Comparison of ENCODE assay signal across 9 cellular contexts in the genomic region with DNA sequence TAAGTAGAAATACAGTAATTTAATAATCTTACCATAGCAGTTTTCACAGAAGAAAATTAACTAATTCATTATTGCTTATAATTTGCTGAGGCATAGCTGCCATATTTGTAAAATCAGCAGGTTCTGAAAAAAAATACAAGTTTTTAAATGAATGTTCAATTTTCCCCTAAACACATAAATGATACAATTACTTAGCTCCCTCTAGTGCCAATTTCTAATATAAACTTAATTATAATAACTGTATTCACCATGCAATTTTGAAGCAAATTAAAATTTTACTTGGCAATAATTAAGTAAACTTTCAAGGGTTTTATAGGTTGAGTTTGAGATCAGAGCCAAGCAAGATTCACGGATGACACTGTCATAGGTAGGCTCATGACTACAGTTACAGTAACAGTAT.
DNase-seq lines count a peak whose midpoint lies in the region; ATAC-seq, FAIRE-seq and TF ChIP-seq lines count a peak whose summit lies in the region.
"Had no signal": no experiment of that assay in that cellular context is flagged by ENCODE, and none has a peak within 500 bp of the region (broad histone marks: within the 10 kb centered on the region; RNA-seq: fewer than 3 reads in every experiment).

No MANE protein-coding gene starts in this region.

- H3K36me3 ChIP-seq in stomach = no peaks in the 10 kb centered on the region

- H3K4me3 ChIP-seq in fibroblast of villous mesenchyme (ENCODE audit: low read depth, low read length) (no peak overlapping the region), stomach (no peak overlapping the region)

- no peaks in the 10 kb centered on the region for H3K36me3 Mint-ChIP-seq in HFFc6 (ENCODE audit: low read depth)
- H3K36me3 Mint-ChIP-seq in activated naive CD4-positive, alpha-beta T cell treated with anti-CD3 and anti-CD28 coated beads, Interleukin-2, amount 10 ng/mL, durations not matched to agents 7 days and 5 days = no peaks in the 10 kb centered on the region

- H3K4me3 Mint-ChIP-seq in HFFc6 = no peak overlapping the region
- no peak overlapping the region for H3K4me3 Mint-ChIP-seq in activated naive CD4-positive, alpha-beta T cell treated with anti-CD3 and anti-CD28 coated beads, Interleukin-2, amount 10 ng/mL, durations not matched to agents 7 days and 5 days

- peak; percentile 75 for FAIRE-seq in RCC 7860 (lab: Jason Lieb, UNC)

- no peaks in the 10 kb centered on the region for H3K27me3 ChIP-seq in stomach

- no peaks in the 10 kb centered on the region for H3K4me1 ChIP-seq in stomach

- no peaks in the 10 kb centered on the region for H3K9me3 ChIP-seq in stomach

- peaks cover 8% of the 10 kb centered on the region; the same call in 1 of the 2 replicates for H3K4me1 Mint-ChIP-seq in HFFc6 (ENCODE audit: low read depth)
- H3K4me1 Mint-ChIP-seq in activated naive CD4-positive, alpha-beta T cell treated with anti-CD3 and anti-CD28 coated beads, Interleukin-2, amount 10 ng/mL, durations not matched to agents 7 days and 5 days = no peaks in the 10 kb centered on the region

- intact Hi-C loops in stomach (cut with DNase I; ENCODE audit: low total_unique reads) = no loop called here

- peaks cover 1% of the 10 kb centered on the region; the same call in 1 of the 2 replicates for H3K27me3 Mint-ChIP-seq in HFFc6 (ENCODE audit: insufficient read depth)
- H3K27me3 Mint-ChIP-seq in activated naive CD4-positive, alpha-beta T cell treated with anti-CD3 and anti-CD28 coated beads, Interleukin-2, amount 10 ng/mL, durations not matched to agents 7 days and 5 days = no peaks in the 10 kb centered on the region

- no peak for TF ChIP-seq POLR2A in stomach (IDR thresholded peaks at IDR 0.05)

- no peak overlapping the region for H3K27ac Mint-ChIP-seq in HFFc6
- no peak overlapping the region for H3K27ac Mint-ChIP-seq in activated naive CD4-positive, alpha-beta T cell treated with anti-CD3 and anti-CD28 coated beads, Interleukin-2, amount 10 ng/mL, durations not matched to agents 7 days and 5 days

- CTCF ChIA-PET in activated naive CD4-positive, alpha-beta T cell treated with anti-CD3 and anti-CD28 coated beads, Interleukin-2, amount 10 ng/mL, durations not matched to agents 7 days and 5 days (lab: Charles Lee) = no interaction called here

- ATAC-seq in GM19452 (IDR thresholded peaks at IDR 0.05; ENCODE audit: unreplicated experiment) = no peak
- ATAC-seq: left colon had no signal

- DNase-seq in AG20443 (ENCODE audit: low spot score) (peak; percentile 7), HFFc6 (no peak), RCC 7860 (ENCODE audit: low spot score) (peak; percentile 14), fibroblast of villous mesenchyme (ENCODE audit: low read depth) (peak; percentile 13), stomach (no peak)
- no peak for DNase-seq in activated naive CD4-positive, alpha-beta T cell treated with anti-CD3 and anti-CD28 coated beads, Interleukin-2, amount 10 ng/mL, durations not matched to agents 7 days and 5 days
- DNase-seq in stimulated activated CD4-positive, alpha-beta T cell treated with anti-CD3 and anti-CD28 coated beads, Interleukin-15, amount 100 ng/mL, for 24 hours = no peak
- DNase-seq: left colon had no signal

- H3K9me3 Mint-ChIP-seq in HFFc6 = no peaks in the 10 kb centered on the region
- no peaks in the 10 kb centered on the region for H3K9me3 Mint-ChIP-seq in activated naive CD4-positive, alpha-beta T cell treated with anti-CD3 and anti-CD28 coated beads, Interleukin-2, amount 10 ng/mL, durations not matched to agents 7 days and 5 days

- H3K27ac ChIP-seq in stomach = no peak overlapping the region

- no peak for TF ChIP-seq EP300 in stomach (IDR thresholded peaks at IDR 0.05)

- TF ChIP-seq CTCF in HFFc6 (IDR thresholded peaks at IDR 0.05) = peak; percentile 73
- peak; percentile 22 for TF ChIP-seq CTCF in fibroblast of villous mesenchyme (IDR thresholded peaks at IDR 0.05; ENCODE audit: insufficient read depth, low read depth, low read length)
- TF ChIP-seq CTCF in stomach (IDR thresholded peaks at IDR 0.05) = peak in 1 of 7 experiments; percentile 15

- 45 to 61% (median 50%) methylated on average over 1 of the region's 1 CpG for WGBS in stomach, 5 donors

Comparison
In these comparisons a context has a peak if more than half of its experiments do, and no peak if none do; other contexts are left out.
1. DNase-seq: peak in AG20443 (single experiment), RCC 7860 (single experiment) and fibroblast of villous mesenchyme (single experiment); none in HFFc6 (single experiment), activated naive CD4-positive, alpha-beta T cell treated with anti-CD3 and anti-CD28 coated beads, Interleukin-2, amount 10 ng/mL, durations not matched to agents 7 days and 5 days (single experiment), stimulated activated CD4-positive, alpha-beta T cell treated with anti-CD3 and anti-CD28 coated beads, Interleukin-15, amount 100 ng/mL, for 24 hours (single experiment) and stomach (single experiment).